ENCODE assay signal across 8 cellular contexts in the genomic region with DNA sequence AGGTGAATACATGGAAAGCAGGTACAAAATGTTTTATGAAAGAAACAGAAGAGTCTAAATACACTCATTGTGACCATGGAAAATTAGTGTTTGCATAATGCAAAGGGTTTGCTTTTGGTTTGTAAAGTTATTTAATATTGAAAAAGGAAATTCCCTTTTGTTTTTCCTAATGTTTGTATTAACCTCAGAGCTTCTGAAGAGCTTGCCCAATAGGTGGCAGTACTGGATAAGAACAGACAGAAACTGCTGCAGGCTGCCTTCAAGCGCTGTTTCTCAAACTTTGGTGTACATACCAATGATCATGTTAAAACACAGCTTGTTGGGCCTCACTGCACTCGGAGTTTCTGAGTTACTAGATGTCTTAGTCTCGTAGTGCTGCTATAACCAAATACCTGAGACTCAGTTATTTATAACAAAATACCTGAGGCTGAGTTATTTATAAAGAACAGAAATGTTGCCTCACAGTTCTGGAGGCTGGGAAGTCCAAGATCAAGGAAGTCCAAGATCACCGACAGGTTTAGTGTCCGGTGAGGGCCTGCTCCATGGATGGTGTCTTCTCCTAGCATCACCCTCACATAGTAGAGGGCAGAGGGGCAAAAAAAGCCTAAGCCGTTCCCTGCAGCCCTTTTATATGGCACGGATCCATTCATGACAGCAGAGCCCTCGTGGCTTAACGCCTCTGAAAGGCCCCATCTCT. TPM values are rescaled to one million over a fixed set of nuclear protein-coding genes. Genes with fewer than 3 reads are reported as not detected.
DNase-seq lines count a peak whose midpoint lies in the region; ATAC-seq and TF ChIP-seq lines count a peak whose summit lies in the region.

No MANE protein-coding gene starts in this region.

- H3K4me2 ChIP-seq in OCI-LY3 (ENCODE audit: low read length) = no peak overlapping the region

- H3K4me3 ChIP-seq in OCI-LY3 (ENCODE audit: low read length) = no peak overlapping the region
- H3K4me3 ChIP-seq in lung = no peak overlapping the region

- no peak overlapping the region for H2AFZ ChIP-seq in OCI-LY3 (ENCODE audit: low read depth, low read length)

- CTCF ChIA-PET in activated naive CD4-positive, alpha-beta T cell treated with anti-CD3 and anti-CD28 coated beads for 36 hours (lab: Charles Lee) = interaction anchor here (0.6 to 4.6 kb wide), 8 partner anchors 9 to 139 kb away, joined by 3 to 28 read pairs (median 4); no protein-coding TSS in a partner anchor

- H3K4me3 Mint-ChIP-seq in activated naive CD4-positive, alpha-beta T cell treated with anti-CD3 and anti-CD28 coated beads for 36 hours = no peak overlapping the region
- H3K4me3 Mint-ChIP-seq in chondrocyte (ENCODE audit: unreplicated experiment) = no peak overlapping the region

- peak; percentile 52 for DNase-seq in activated naive CD4-positive, alpha-beta T cell treated with anti-CD3 and anti-CD28 coated beads for 36 hours
- no peak for DNase-seq in activated naive CD4-positive, alpha-beta T cell treated with Interleukin-2 at 50 U/mL for 16 hours
- DNase-seq in HT-29 (ENCODE audit: low spot score) (peak; percentile 54), chondrocyte (ENCODE audit: low spot score) (no peak), lung (ENCODE audit: low spot score) (no peak)

- H3K79me2 ChIP-seq in OCI-LY3 (ENCODE audit: low read length) = no peaks in the 10 kb centered on the region

- ATAC-seq in lung (ENCODE audit: insufficient read depth, low FRiP score) (no peak), HG03457 (IDR thresholded peaks at IDR 0.05; ENCODE audit: unreplicated experiment) (no peak), HG03108 (IDR thresholded peaks at IDR 0.05; ENCODE audit: unreplicated experiment) (no peak)

- intact Hi-C loops in activated naive CD4-positive, alpha-beta T cell treated with anti-CD3 and anti-CD28 coated beads for 36 hours (cut with micrococcal nuclease) = loop anchor here (1.0 to 5.0 kb wide), 6 partner anchors 26 to 302 kb away; no protein-coding TSS in a partner anchor

- H3K4me1 ChIP-seq in OCI-LY3 (ENCODE audit: low read length) (peaks cover 14% of the 10 kb centered on the region), lung (ENCODE audit: control insufficient read depth in 2 of 2, insufficient read depth in 2 of 2, low read length in 2 of 2) (no peaks in the 10 kb centered on the region)

- no peaks in the 10 kb centered on the region for H3K36me3 Mint-ChIP-seq in activated naive CD4-positive, alpha-beta T cell treated with anti-CD3 and anti-CD28 coated beads for 36 hours (ENCODE audit: low read depth)
- H3K36me3 Mint-ChIP-seq in chondrocyte (ENCODE audit: low read depth) = no peaks in the 10 kb centered on the region

- H3K27me3 Mint-ChIP-seq in activated naive CD4-positive, alpha-beta T cell treated with anti-CD3 and anti-CD28 coated beads for 36 hours (ENCODE audit: low read depth) = no peaks in the 10 kb centered on the region
- no peaks in the 10 kb centered on the region for H3K27me3 Mint-ChIP-seq in chondrocyte (ENCODE audit: low read depth)

- H3K4me1 Mint-ChIP-seq in activated naive CD4-positive, alpha-beta T cell treated with anti-CD3 and anti-CD28 coated beads for 36 hours (ENCODE audit: low read depth) = peaks cover 14% of the 10 kb centered on the region
- peaks cover 8% of the 10 kb centered on the region for H3K4me1 Mint-ChIP-seq in chondrocyte (ENCODE audit: low read depth)

- H3K27ac Mint-ChIP-seq in activated naive CD4-positive, alpha-beta T cell treated with anti-CD3 and anti-CD28 coated beads for 36 hours = no peak overlapping the region
- no peak overlapping the region for H3K27ac Mint-ChIP-seq in chondrocyte (ENCODE audit: unreplicated experiment)

- H3K9me3 ChIP-seq in OCI-LY3 (ENCODE audit: insufficient read depth, low read length) = no peaks in the 10 kb centered on the region
- H3K9me3 ChIP-seq in lung (ENCODE audit: control insufficient read depth in 2 of 2, insufficient read depth in 1 of 2, low read length in 1 of 2) = peaks cover 0 to 2% of the 10 kb centered on the region in 2 donors

- no peak overlapping the region for H3K9ac ChIP-seq in OCI-LY3 (ENCODE audit: low read length)

- no peaks in the 10 kb centered on the region for H3K9me3 Mint-ChIP-seq in activated naive CD4-positive, alpha-beta T cell treated with anti-CD3 and anti-CD28 coated beads for 36 hours
- no peaks in the 10 kb centered on the region for H3K9me3 Mint-ChIP-seq in chondrocyte (ENCODE audit: low read depth)

- 70 to 84% methylated on average over 9 of the region's 9 CpGs for WGBS in lung, 2 donors

- H3K27ac ChIP-seq in OCI-LY3 (ENCODE audit: low read length) (no peak overlapping the region), lung (ENCODE audit: low read depth in 1 of 2, low read length in 1 of 2) (no peak overlapping the region)

- H3K27me3 ChIP-seq in OCI-LY3 (ENCODE audit: low read depth, low read length) (no peaks in the 10 kb centered on the region), lung (ENCODE audit: control insufficient read depth, insufficient read depth) (no peaks in the 10 kb centered on the region)

- no peaks in the 10 kb centered on the region for H4K20me1 ChIP-seq in OCI-LY3 (ENCODE audit: insufficient read depth, low read length)

- TF ChIP-seq CTCF in OCI-LY3 (IDR thresholded peaks at IDR 0.05; ENCODE audit: low read depth, low read length) = peak; percentile 83
- peak; percentile 93 for TF ChIP-seq CTCF in chondrocyte (IDR thresholded peaks at IDR 0.05)
- TF ChIP-seq CTCF in lung (IDR thresholded peaks at IDR 0.05; ENCODE audit: control extremely low read depth, extremely low read depth) = peak; percentile 25

- H3K36me3 ChIP-seq in OCI-LY3 (replicated peaks; ENCODE audit: low read depth, low read length) (no peaks in the 10 kb centered on the region), lung (ENCODE audit: control insufficient read depth in 2 of 2, insufficient read depth in 2 of 2, low read length in 2 of 2) (no peaks in the 10 kb centered on the region)

RNA-seq across cellular contexts. Expression of gene SUPT20HL2, which starts 54.2 kb away (rescaled TPM):
- total RNA-seq in activated naive CD4-positive, alpha-beta T cell treated with anti-CD3 and anti-CD28 coated beads for 36 hours = not detected
- not detected in 2 replicates for total RNA-seq in HT-29 (2014; rRNA removed; shearing (Covaris generic))
- total RNA-seq in chondrocyte = not detected in 3 replicates
- not detected for total RNA-seq in lung
- polyA plus RNA-seq in lung = not detected

Comparison
In these comparisons a context has a peak if more than half of its experiments do, and no peak if none do; other contexts are left out.
1. DNase-seq: peak in activated naive CD4-positive, alpha-beta T cell treated with anti-CD3 and anti-CD28 coated beads for 36 hours (single experiment) and HT-29 (single experiment); none in activated naive CD4-positive, alpha-beta T cell treated with Interleukin-2 at 50 U/mL for 16 hours (single experiment), chondrocyte (single experiment) and lung (single experiment).
2. CTCF ChIP-seq: peak in every context shown above with its lines; median percentile 93 in chondrocyte; 83 in OCI-LY3; 25 in lung.